Comparison of ENCODE assay signal across 14 cellular contexts in the genomic region with DNA sequence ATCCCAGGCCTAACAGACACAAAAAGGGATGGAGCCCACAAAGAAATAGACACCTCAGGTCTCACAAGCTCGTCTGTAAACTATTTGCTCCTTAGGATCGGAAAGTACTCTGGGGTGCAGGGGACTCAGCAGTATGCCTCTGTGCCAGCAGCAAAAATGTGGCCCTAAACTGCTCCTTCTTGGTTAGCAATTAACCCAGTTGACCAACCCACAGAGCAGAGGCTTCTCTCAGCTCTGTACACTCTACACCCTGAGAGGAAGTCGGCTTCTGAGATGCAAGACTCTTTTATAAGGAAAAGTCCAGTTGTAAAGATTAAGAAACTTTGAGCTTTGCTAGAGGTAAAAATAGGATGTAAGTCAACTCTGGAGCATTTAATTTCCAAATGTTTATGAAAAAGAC.
DNase-seq lines count a peak whose midpoint lies in the region; ATAC-seq and TF ChIP-seq lines count a peak whose summit lies in the region.
"Had no signal": no experiment of that assay in that cellular context is flagged by ENCODE, and none has a peak within 500 bp of the region (broad histone marks: within the 10 kb centered on the region; RNA-seq: fewer than 3 reads in every experiment).

No MANE protein-coding gene starts in this region.

- no peaks in the 10 kb centered on the region for H3K9me2 ChIP-seq in SK-N-SH

- no peak for ATAC-seq in SK-N-SH treated with all-trans-retinoic acid at 6 μM for 48 hours
- peak; percentile 51 for ATAC-seq in HG02642 (IDR thresholded peaks at IDR 0.05; ENCODE audit: poor library complexity, unreplicated experiment)
- peak; percentile 80 for ATAC-seq in HG03460 (IDR thresholded peaks at IDR 0.05; ENCODE audit: unreplicated experiment)

- WGBS in SK-N-SH (ENCODE audit: low lambda C conversion rate), result 63% methylated on average over 3 of the region's 3 CpGs

- H3K9me3 ChIP-seq in SK-N-SH, result no peaks in the 10 kb centered on the region

- POLR2A ChIA-PET in SK-N-SH (lab: Yijun Ruan, JAX), result no interaction called here

- CTCF ChIA-PET in SK-N-SH (lab: Yijun Ruan, JAX), result interaction anchor here (0.6 to 2.5 kb wide), 15 partner anchors 9 to 400 kb away, joined by 3 to 18 read pairs (median 3); no protein-coding TSS in a partner anchor

- H4K20me1 ChIP-seq in SK-N-SH (ENCODE audit: insufficient read depth), result no peaks in the 10 kb centered on the region

- H3K79me2 ChIP-seq in SK-N-SH (ENCODE audit: insufficient read depth), result no peaks in the 10 kb centered on the region

- TF ChIP-seq RAD21 in SK-N-SH (IDR thresholded peaks at IDR 0.05; ENCODE audit: low read length), result no peak

- no peak overlapping the region for H3K4me3 ChIP-seq in SK-N-SH (ENCODE audit: low read depth in 2 of 2, low read length in 1 of 2)

- no peak overlapping the region for H3K27ac ChIP-seq in SK-N-SH (ENCODE audit: low read depth in 2 of 2, low read length in 1 of 2)
- H3K27ac ChIP-seq: 22Rv1 had no signal

- H3K4me2 ChIP-seq in SK-N-SH, result no peak overlapping the region

- DNase-seq in SK-N-SH (no peak), renal cortical epithelial cell (ENCODE audit: low read depth) (peak; percentile 62), AG08395 (ENCODE audit: low spot score) (no peak), A172 (ENCODE audit: low spot score) (no peak), inferior parietal cortex (ENCODE audit: extremely low spot score) (no peak)
- DNase-seq: activated naive CD4-positive, alpha-beta T cell treated with anti-CD3 and anti-CD28 coated beads, Interleukin-2, amount 10 ng/mL, durations not matched to agents 7 days and 5 days; CD4-positive, alpha-beta memory T cell; EL; NCI-H1105; NCI-H2227 treated with DMSO at 0.1 percent for 48 hours had no signal

- TF ChIP-seq EP300 in SK-N-SH (IDR thresholded peaks at IDR 0.05; ENCODE audit: borderline replicate concordance in 1 of 2, low read depth in 1 of 2, low read length in 1 of 2), result no peak

- H3K27me3 ChIP-seq in SK-N-SH (ENCODE audit: insufficient read depth), result no peaks in the 10 kb centered on the region

- H3K9ac ChIP-seq in SK-N-SH, result no peak overlapping the region

- no peaks in the 10 kb centered on the region for H3K36me3 ChIP-seq in SK-N-SH (replicated peaks in 1 of 2; ENCODE audit: control insufficient read depth in 1 of 2, insufficient read depth in 2 of 2, low read length in 1 of 2)

- 0 out of 2 replicates have a peak overlapping the region, but pooled peaks have one; percentile 5 for H2AFZ ChIP-seq in SK-N-SH (ENCODE audit: low read depth)

- no peak for TF ChIP-seq CTCF in SK-N-SH (IDR thresholded peaks at IDR 0.05)

- H3F3A ChIP-seq in SK-N-SH (replicated peaks; ENCODE audit: insufficient read depth), result no peaks in the 10 kb centered on the region

- no peaks in the 10 kb centered on the region for H3K4me1 ChIP-seq in SK-N-SH (ENCODE audit: control insufficient read depth in 1 of 2, insufficient read depth in 2 of 2, low read depth in 1 of 2, low read length in 1 of 2)

TF ChIP-seq in SK-N-SH, 30 proteins besides CTCF, POLR2A, EP300 and RAD21:
- TF ChIP-seq, protein P1, sequence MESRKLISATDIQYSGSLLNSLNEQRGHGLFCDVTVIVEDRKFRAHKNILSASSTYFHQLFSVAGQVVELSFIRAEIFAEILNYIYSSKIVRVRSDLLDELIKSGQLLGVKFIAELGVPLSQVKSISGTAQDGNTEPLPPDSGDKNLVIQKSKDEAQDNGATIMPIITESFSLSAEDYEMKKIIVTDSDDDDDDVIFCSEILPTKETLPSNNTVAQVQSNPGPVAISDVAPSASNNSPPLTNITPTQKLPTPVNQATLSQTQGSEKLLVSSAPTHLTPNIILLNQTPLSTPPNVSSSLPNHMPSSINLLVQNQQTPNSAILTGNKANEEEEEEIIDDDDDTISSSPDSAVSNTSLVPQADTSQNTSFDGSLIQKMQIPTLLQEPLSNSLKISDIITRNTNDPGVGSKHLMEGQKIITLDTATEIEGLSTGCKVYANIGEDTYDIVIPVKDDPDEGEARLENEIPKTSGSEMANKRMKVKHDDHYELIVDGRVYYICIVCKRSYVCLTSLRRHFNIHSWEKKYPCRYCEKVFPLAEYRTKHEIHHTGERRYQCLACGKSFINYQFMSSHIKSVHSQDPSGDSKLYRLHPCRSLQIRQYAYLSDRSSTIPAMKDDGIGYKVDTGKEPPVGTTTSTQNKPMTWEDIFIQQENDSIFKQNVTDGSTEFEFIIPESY (IDR thresholded peaks at IDR 0.05; ENCODE audit: borderline replicate concordance, low read depth), result no peak
- TF ChIP-seq SMC3 (IDR thresholded peaks at IDR 0.05; ENCODE audit: low read depth, low read length) (no peak), YY1 (IDR thresholded peaks at IDR 0.05; ENCODE audit: low read depth) (no peak), EZH2phosphoT487 (IDR thresholded peaks at IDR 0.05; ENCODE audit: borderline replicate concordance, low read depth) (no peak), TCF12 (IDR thresholded peaks at IDR 0.05) (no peak), RFX5 (IDR thresholded peaks at IDR 0.05; ENCODE audit: low read length) (no peak), FOSL2 (IDR thresholded peaks at IDR 0.05; ENCODE audit: borderline replicate concordance, low read depth) (no peak), TAF1 (IDR thresholded peaks at IDR 0.05; ENCODE audit: borderline replicate concordance, low read depth, low read length) (no peak)

TF ChIP-seq in SK-N-SH treated with all-trans-retinoic acid at 6 μM for 48 hours, 23 proteins besides CTCF, POLR2A, EP300 and RAD21:
- TF ChIP-seq CSDC2 (CRISPR knock-in tag; IDR thresholded peaks at IDR 0.05) (no peak), ZC3H10 (CRISPR knock-in tag; IDR thresholded peaks at IDR 0.05) (no peak), ZNF565 (CRISPR knock-in tag; conservative IDR thresholded peaks at IDR 0.05; ENCODE audit: low read depth) (no peak), BACH2 (CRISPR knock-in tag; IDR thresholded peaks at IDR 0.05; ENCODE audit: borderline replicate concordance) (no peak), TOX (CRISPR knock-in tag; IDR thresholded peaks at IDR 0.05; ENCODE audit: borderline replicate concordance) (no peak), RARB (CRISPR knock-in tag; IDR thresholded peaks at IDR 0.05) (no peak)
- TF ChIP-seq, protein P2, sequence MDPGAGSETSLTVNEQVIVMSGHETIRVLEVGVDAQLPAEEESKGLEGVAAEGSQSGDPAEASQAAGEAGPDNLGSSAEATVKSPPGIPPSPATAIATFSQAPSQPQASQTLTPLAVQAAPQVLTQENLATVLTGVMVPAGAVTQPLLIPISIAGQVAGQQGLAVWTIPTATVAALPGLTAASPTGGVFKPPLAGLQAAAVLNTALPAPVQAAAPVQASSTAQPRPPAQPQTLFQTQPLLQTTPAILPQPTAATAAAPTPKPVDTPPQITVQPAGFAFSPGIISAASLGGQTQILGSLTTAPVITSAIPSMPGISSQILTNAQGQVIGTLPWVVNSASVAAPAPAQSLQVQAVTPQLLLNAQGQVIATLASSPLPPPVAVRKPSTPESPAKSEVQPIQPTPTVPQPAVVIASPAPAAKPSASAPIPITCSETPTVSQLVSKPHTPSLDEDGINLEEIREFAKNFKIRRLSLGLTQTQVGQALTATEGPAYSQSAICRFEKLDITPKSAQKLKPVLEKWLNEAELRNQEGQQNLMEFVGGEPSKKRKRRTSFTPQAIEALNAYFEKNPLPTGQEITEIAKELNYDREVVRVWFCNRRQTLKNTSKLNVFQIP (CRISPR knock-in tag; IDR thresholded peaks at IDR 0.05; ENCODE audit: borderline replicate concordance, low read depth), result no peak
- TF ChIP-seq, protein P3, sequence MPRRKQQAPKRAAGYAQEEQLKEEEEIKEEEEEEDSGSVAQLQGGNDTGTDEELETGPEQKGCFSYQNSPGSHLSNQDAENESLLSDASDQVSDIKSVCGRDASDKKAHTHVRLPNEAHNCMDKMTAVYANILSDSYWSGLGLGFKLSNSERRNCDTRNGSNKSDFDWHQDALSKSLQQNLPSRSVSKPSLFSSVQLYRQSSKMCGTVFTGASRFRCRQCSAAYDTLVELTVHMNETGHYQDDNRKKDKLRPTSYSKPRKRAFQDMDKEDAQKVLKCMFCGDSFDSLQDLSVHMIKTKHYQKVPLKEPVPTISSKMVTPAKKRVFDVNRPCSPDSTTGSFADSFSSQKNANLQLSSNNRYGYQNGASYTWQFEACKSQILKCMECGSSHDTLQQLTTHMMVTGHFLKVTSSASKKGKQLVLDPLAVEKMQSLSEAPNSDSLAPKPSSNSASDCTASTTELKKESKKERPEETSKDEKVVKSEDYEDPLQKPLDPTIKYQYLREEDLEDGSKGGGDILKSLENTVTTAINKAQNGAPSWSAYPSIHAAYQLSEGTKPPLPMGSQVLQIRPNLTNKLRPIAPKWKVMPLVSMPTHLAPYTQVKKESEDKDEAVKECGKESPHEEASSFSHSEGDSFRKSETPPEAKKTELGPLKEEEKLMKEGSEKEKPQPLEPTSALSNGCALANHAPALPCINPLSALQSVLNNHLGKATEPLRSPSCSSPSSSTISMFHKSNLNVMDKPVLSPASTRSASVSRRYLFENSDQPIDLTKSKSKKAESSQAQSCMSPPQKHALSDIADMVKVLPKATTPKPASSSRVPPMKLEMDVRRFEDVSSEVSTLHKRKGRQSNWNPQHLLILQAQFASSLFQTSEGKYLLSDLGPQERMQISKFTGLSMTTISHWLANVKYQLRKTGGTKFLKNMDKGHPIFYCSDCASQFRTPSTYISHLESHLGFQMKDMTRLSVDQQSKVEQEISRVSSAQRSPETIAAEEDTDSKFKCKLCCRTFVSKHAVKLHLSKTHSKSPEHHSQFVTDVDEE (CRISPR knock-in tag; IDR thresholded peaks at IDR 0.05), result no peak
